In the genomic region with DNA sequence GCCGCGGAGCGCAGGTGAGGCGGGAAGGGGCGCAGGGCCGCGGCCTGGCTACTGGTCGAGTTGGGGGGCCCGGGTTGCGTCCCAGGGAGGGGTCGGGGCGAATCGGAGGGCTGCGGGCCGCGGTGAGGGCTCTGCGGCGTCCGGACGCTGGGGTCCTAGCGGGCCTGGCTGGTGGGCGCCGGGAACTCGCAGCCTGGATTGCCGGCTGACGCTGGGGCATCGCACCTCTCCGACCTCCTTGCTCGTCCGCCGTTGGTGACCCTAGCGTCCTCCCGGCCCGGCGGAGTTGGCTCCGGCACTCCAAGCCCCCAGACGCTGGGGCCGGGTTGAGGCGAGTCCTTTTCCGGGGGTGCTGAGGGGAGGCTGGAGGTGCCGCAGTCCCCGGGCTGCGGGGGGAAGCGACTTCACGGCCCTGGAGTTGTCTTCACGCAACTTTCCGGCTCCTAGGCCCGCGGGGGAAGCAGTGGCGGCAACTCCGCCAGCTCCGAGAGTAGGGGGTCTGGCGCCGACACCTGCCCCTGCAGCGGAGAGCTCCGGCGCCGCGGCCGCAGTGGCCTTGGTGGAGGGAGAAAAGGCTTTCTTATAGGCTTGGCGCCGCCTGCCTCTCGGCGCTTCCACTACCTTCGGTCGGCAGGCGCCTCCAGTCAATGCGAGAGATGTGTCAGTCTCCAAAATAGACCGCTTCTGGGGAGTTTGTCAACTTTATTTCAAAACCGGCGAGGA, we compare ENCODE assay signal across 8 cellular contexts.
DNase-seq lines count a peak whose midpoint lies in the region; TF ChIP-seq lines count a peak whose summit lies in the region.

No MANE protein-coding gene starts in this region.

- intact Hi-C loops in testis (cut with DNase I; ENCODE audit: low total_unique reads) = loop anchor here (10.0 kb wide), 2 partner anchors 100 to 480 kb away; partner anchors contain the start of gene LOXHD1

- TF ChIP-seq CTCF in testis (IDR thresholded peaks at IDR 0.05) = no peak

- 0 to 2% methylated on average over 6 to 65 of the region's 71 CpGs for WGBS in testis, 2 donors

- H3K4me3 ChIP-seq in HAP-1 (peak overlapping the region; percentile 92), testis (peak overlapping the region; percentile 78 to 99)

- no peaks in the 10 kb centered on the region for H3K9me3 ChIP-seq in HAP-1
- no peaks in the 10 kb centered on the region for H3K9me3 ChIP-seq in testis

- H3K27ac ChIP-seq in epithelial cell of prostate (peak overlapping the region; percentile 82), testis (peak overlapping the region; percentile 75 to 92)

- H3K27me3 ChIP-seq in HAP-1 (ENCODE audit: low read depth) (no peaks in the 10 kb centered on the region), testis (no peaks in the 10 kb centered on the region)

- DNase-seq in ELF-1 (ENCODE audit: low read depth, low spot score) = peak; percentile 68
- peak in 1 of 2 experiments; percentile 56 for DNase-seq in HAP-1 (ENCODE audit: low spot score in 2 of 2)
- peak; percentile 30 for DNase-seq in NCI-H1092 treated with DMSO at 0.1 percent for 48 hours (lab: John Stamatoyannopoulos, UW)
- peak; percentile 81 for DNase-seq in activated CD8-positive, alpha-beta memory T cell treated with anti-CD3 and anti-CD28 coated beads, Interleukin-2, amount 50 U/mL, for 48 hours
- DNase-seq in epithelial cell of prostate (ENCODE audit: low read depth, low spot score) = no peak
- DNase-seq in myocyte (ENCODE audit: low read depth) = peak; percentile 59
- peak; percentile 47 for DNase-seq in testis
- DNase-seq in occipital lobe (lab: John Stamatoyannopoulos, UW) = no peak

- in situ Hi-C loops in HAP-1 (cut with MboI; ENCODE audit: low sequenced_read_pairs) = no loop called here

- H3K36me3 ChIP-seq in HAP-1 (replicated peaks) (peaks cover 7% of the 10 kb centered on the region; the same call in 1 of the 2 replicates), testis (ENCODE audit: low read depth, missing control alignments) (no peaks in the 10 kb centered on the region)

- H3K4me1 ChIP-seq in HAP-1 (peaks cover 12% of the 10 kb centered on the region), testis (no peaks in the 10 kb centered on the region)

- TF ChIP-seq POLR2A in testis (IDR thresholded peaks at IDR 0.05) = no peak

Comparison
In these comparisons a context has a peak if more than half of its experiments do, and no peak if none do; other contexts are left out.
1. DNase-seq: peak in ELF-1 (single experiment), NCI-H1092 treated with DMSO at 0.1 percent for 48 hours (single experiment), activated CD8-positive, alpha-beta memory T cell treated with anti-CD3 and anti-CD28 coated beads, Interleukin-2, amount 50 U/mL, for 48 hours (single experiment), myocyte (single experiment) and testis (single experiment); none in epithelial cell of prostate (single experiment) and occipital lobe (single experiment).